Comparison of ENCODE assay signal across 8 cellular contexts in the genomic region with DNA sequence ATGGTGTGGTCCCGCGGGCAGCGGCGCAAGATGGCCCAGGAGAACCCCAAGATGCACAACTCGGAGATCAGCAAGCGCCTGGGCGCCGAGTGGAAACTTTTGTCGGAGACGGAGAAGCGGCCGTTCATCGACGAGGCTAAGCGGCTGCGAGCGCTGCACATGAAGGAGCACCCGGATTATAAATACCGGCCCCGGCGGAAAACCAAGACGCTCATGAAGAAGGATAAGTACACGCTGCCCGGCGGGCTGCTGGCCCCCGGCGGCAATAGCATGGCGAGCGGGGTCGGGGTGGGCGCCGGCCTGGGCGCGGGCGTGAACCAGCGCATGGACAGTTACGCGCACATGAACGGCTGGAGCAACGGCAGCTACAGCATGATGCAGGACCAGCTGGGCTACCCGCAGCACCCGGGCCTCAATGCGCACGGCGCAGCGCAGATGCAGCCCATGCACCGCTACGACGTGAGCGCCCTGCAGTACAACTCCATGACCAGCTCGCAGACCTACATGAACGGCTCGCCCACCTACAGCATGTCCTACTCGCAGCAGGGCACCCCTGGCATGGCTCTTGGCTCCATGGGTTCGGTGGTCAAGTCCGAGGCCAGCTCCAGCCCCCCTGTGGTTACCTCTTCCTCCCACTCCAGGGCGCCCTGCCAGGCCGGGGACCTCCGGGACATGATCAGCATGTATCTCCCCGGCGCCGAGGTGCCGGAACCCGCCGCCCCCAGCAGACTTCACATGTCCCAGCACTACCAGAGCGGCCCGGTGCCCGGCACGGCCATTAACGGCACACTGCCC. TPM values are rescaled to one million over a fixed set of nuclear protein-coding genes. Genes with fewer than 3 reads are reported as not detected.
DNase-seq lines count a peak whose midpoint lies in the region; ATAC-seq, FAIRE-seq and TF ChIP-seq lines count a peak whose summit lies in the region.

No MANE protein-coding gene starts in this region.

- H3K4me3 Mint-ChIP-seq in astrocyte (ENCODE audit: unreplicated experiment): peak overlapping the region; percentile 87

- FAIRE-seq in astrocyte (lab: Jason Lieb, UNC): no peak
- FAIRE-seq in RCC 7860 (lab: Jason Lieb, UNC): no peak

- H3K9me3 Mint-ChIP-seq in astrocyte (ENCODE audit: unreplicated experiment): no peaks in the 10 kb centered on the region

- TF ChIP-seq CTCF in 22Rv1 (IDR thresholded peaks at IDR 0.05): no peak
- TF ChIP-seq CTCF in astrocyte (IDR thresholded peaks at IDR 0.05; ENCODE audit: insufficient read depth, low read depth, low read length): no peak

- under 1% methylated on average over 54 of the region's 70 CpGs for WGBS in mesenchymal stem cell

- peak overlapping the region; percentile 93 for H3K4me2 ChIP-seq in astrocyte (ENCODE audit: low read length)
- peak overlapping the region; percentile 92 for H3K4me2 ChIP-seq in mesenchymal stem cell (ENCODE audit: low read length, poor library complexity, severe bottlenecking)

- no peak overlapping the region for H3K18ac ChIP-seq in mesenchymal stem cell (ENCODE audit: low read depth in 1 of 2, low read length in 2 of 2)

- H2AK5ac ChIP-seq in mesenchymal stem cell (ENCODE audit: low read length, severe bottlenecking): no peak overlapping the region

- H3K79me1 ChIP-seq in mesenchymal stem cell (replicated peaks; ENCODE audit: low read length, poor library complexity, severe bottlenecking): no peaks in the 10 kb centered on the region

- no peak overlapping the region for H2BK12ac ChIP-seq in mesenchymal stem cell (ENCODE audit: low read length in 2 of 2)

- ATAC-seq in HG03280 (IDR thresholded peaks at IDR 0.05; ENCODE audit: unreplicated experiment): no peak

- H3K27ac Mint-ChIP-seq in astrocyte (ENCODE audit: unreplicated experiment): peak overlapping the region; percentile 94

- no peak overlapping the region for H2BK120ac ChIP-seq in mesenchymal stem cell (ENCODE audit: low read depth, low read length)

- H3K27me3 ChIP-seq in MG63 (peaks cover 87% of the 10 kb centered on the region), astrocyte (ENCODE audit: insufficient read depth, low read length) (peaks cover 45% of the 10 kb centered on the region), mesenchymal stem cell (ENCODE audit: control insufficient read depth in 1 of 2, insufficient read depth in 1 of 2, low read length in 2 of 2) (peaks cover 33 to 91% of the 10 kb centered on the region in 2 experiments)

- H3K23ac ChIP-seq in mesenchymal stem cell (ENCODE audit: low read length in 2 of 2): peak overlapping the region in 1 of 2 experiments; percentile 99

- no peaks in the 10 kb centered on the region for H3K36me3 ChIP-seq in MG63
- no peaks in the 10 kb centered on the region for H3K36me3 ChIP-seq in astrocyte (ENCODE audit: insufficient read depth, low read length)
- no peaks in the 10 kb centered on the region for H3K36me3 ChIP-seq in mesenchymal stem cell (ENCODE audit: control insufficient read depth in 1 of 2, insufficient read depth in 2 of 2, low read depth in 1 of 2, low read length in 2 of 2)

- peak overlapping the region; percentile 78 for H3K9ac ChIP-seq in astrocyte (ENCODE audit: low read length)
- no peak overlapping the region for H3K9ac ChIP-seq in mesenchymal stem cell (ENCODE audit: low read length)

- no peak overlapping the region for H3K4ac ChIP-seq in mesenchymal stem cell (ENCODE audit: low read depth in 1 of 2, low read length in 2 of 2)

- H2BK15ac ChIP-seq in mesenchymal stem cell (ENCODE audit: low read depth, poor library complexity, severe bottlenecking): no peak overlapping the region

- H3K79me2 ChIP-seq in astrocyte (ENCODE audit: insufficient read depth, low read length): peaks cover 49% of the 10 kb centered on the region

- H3K9me3 ChIP-seq in MG63: no peaks in the 10 kb centered on the region
- no peaks in the 10 kb centered on the region for H3K9me3 ChIP-seq in astrocyte (ENCODE audit: insufficient read depth, low read depth, low read length)
- H3K9me3 ChIP-seq in mesenchymal stem cell (ENCODE audit: control insufficient read depth, low read length): no peaks in the 10 kb centered on the region

- H3K14ac ChIP-seq in mesenchymal stem cell (ENCODE audit: low read length in 2 of 2): no peak overlapping the region

- no peak overlapping the region for H2BK5ac ChIP-seq in mesenchymal stem cell (ENCODE audit: low read depth, low read length, poor library complexity, severe bottlenecking)

- DNase-seq in MG63 (peak; percentile 43), astrocyte (ENCODE audit: low read depth) (peak; percentile 64), mesenchymal stem cell (peak; percentile 27), RCC 7860 (ENCODE audit: low spot score) (no peak), activated gamma-delta T cell (lab: John Stamatoyannopoulos, UW) (no peak)
- DNase-seq in stimulated activated CD4-positive, alpha-beta T cell treated with anti-CD3 and anti-CD28 coated beads, Interleukin-2, amount 100 ng/mL, for 24 hours: no peak

- H3K27ac ChIP-seq in 22Rv1: peak overlapping the region; percentile 62
- peak overlapping the region; percentile 21 for H3K27ac ChIP-seq in astrocyte (ENCODE audit: low read depth, low read length)
- H3K27ac ChIP-seq in mesenchymal stem cell (ENCODE audit: low read length, poor library complexity, severe bottlenecking): no peak overlapping the region

- H3K4me1 Mint-ChIP-seq in astrocyte (ENCODE audit: low read depth, unreplicated experiment): peaks cover 19% of the 10 kb centered on the region

- no peak overlapping the region for H4K8ac ChIP-seq in mesenchymal stem cell (ENCODE audit: low read length)

- H3K4me3 ChIP-seq in MG63 (peak overlapping the region; percentile 32), astrocyte (ENCODE audit: insufficient read depth, low read depth, low read length) (peak overlapping the region; percentile 67), mesenchymal stem cell (ENCODE audit: insufficient read depth in 1 of 2, low read depth in 1 of 2, low read length in 2 of 2) (peak overlapping the region; percentile 51 to 70)

- peaks cover 15% of the 10 kb centered on the region for H3K4me1 ChIP-seq in astrocyte (ENCODE audit: insufficient read depth, low read length)
- H3K4me1 ChIP-seq in mesenchymal stem cell (ENCODE audit: control insufficient read depth, insufficient read depth, low read depth, low read length): peaks cover 18% of the 10 kb centered on the region

- H4K20me1 ChIP-seq in astrocyte (ENCODE audit: insufficient read depth, low read length): no peaks in the 10 kb centered on the region

- H3K27me3 Mint-ChIP-seq in astrocyte (ENCODE audit: low read depth, unreplicated experiment): no peaks in the 10 kb centered on the region

- peak overlapping the region; percentile 78 for H2AFZ ChIP-seq in astrocyte (ENCODE audit: low read depth, low read length)
- H2AFZ ChIP-seq in mesenchymal stem cell (ENCODE audit: low read depth, low read length): no peak overlapping the region

- H3K36me3 Mint-ChIP-seq in astrocyte (ENCODE audit: low read depth, unreplicated experiment): no peaks in the 10 kb centered on the region

- H4K91ac ChIP-seq in mesenchymal stem cell (ENCODE audit: low read length): no peak overlapping the region

RNA-seq across cellular contexts. Expression of gene SOX2, which starts 1.0 kb away (rescaled TPM):
- 0.07 TPM in 1 of 2 replicates, not detected in the other for total RNA-seq in MG63 (2014; rRNA removed; shearing (Covaris generic); ENCODE audit: low replicate concordance)
- 5.2 and 6.5 TPM in 2 replicates for total RNA-seq in astrocyte
- not detected for polyA plus RNA-seq in mesenchymal stem cell (2013, experiment 1 of 2)
- not detected for polyA plus RNA-seq in mesenchymal stem cell (2013, experiment 2 of 2)

Comparison
In these comparisons a context has a peak if more than half of its experiments do, and no peak if none do; other contexts are left out.
1. DNase-seq: peak in MG63 (single experiment), astrocyte (single experiment) and mesenchymal stem cell (single experiment); none in RCC 7860 (single experiment), stimulated activated CD4-positive, alpha-beta T cell treated with anti-CD3 and anti-CD28 coated beads, Interleukin-2, amount 100 ng/mL, for 24 hours (0 of 2) and activated gamma-delta T cell (single experiment).
2. Peak in every context shown above with its lines, with median percentiles within 50 percentile points of each other: H3K4me3 ChIP-seq.